ENCODE assay signal across 1 cellular context in the genomic region with DNA sequence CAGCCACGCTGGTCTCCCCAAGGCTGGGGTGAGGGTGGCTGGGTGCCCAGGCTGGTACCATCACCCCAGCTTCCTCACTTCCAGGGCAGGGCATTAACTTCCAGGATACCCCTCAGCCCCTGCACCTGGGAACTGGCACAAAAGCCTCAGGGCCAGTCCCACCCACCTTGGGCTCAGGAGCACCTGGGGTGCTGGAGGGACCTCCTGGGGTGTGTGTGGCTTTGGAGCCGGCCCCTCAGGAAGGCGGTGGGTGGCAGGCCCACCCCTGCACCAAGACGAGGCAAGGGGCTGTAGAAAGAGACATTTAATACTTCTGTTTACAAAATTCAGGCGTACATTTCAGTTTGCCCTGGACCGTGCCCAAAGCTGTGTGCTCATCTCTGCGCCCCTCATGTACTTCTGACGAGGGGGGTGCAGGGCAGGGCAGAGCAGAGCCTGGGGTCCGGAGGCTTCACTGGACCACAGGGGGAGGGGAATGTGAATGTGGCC.
TF ChIP-seq lines count a peak whose summit lies in the region.

No MANE protein-coding gene starts in this region.

TF ChIP-seq in IMR-90, 13 proteins besides CTCF, POLR2A, EP300 and RAD21 (continued from another document):
- no peak for TF ChIP-seq CEBPB (IDR thresholded peaks at IDR 0.05; ENCODE audit: low read depth, low read length)
- TF ChIP-seq MAZ (IDR thresholded peaks at IDR 0.05; ENCODE audit: borderline replicate concordance, low read depth, low read length), result no peak
- no peak for TF ChIP-seq SMC3 (IDR thresholded peaks at IDR 0.05; ENCODE audit: low read depth, low read length)
- TF ChIP-seq MXI1 (IDR thresholded peaks at IDR 0.05; ENCODE audit: borderline replicate concordance, low read depth, low read length), result no peak
- TF ChIP-seq FOS (IDR thresholded peaks at IDR 0.05; ENCODE audit: low read depth, low read length), result no peak
TF ChIP-seq in IMR-90: peak in this region for 0.
